ENCODE assay signal across 26 cellular contexts in genomic region chr11:64344721-64345120, GRCh38. TPM values are rescaled to one million over a fixed set of nuclear protein-coding genes. Genes with fewer than 3 reads are reported as not detected.
DNase-seq lines count a peak whose midpoint lies in the region; ATAC-seq, FAIRE-seq and TF ChIP-seq lines count a peak whose summit lies in the region.
"Had no signal": no experiment of that assay in that cellular context is flagged by ENCODE, and none has a peak within 500 bp of the region (broad histone marks: within the 10 kb centered on the region; RNA-seq: fewer than 3 reads in every experiment).

No MANE protein-coding gene starts in this region.

- H3K4ac ChIP-seq in neuronal stem cell (ENCODE audit: low read length): no peak overlapping the region

- peaks cover 16% of the 10 kb centered on the region for H3K79me2 ChIP-seq in GM12878 (ENCODE audit: control insufficient read depth, insufficient read depth, low read length)

- H3K9me3 ChIP-seq in GM12878 (replicated peaks; ENCODE audit: control insufficient read depth, insufficient read depth, low read length): no peaks in the 10 kb centered on the region
- no peaks in the 10 kb centered on the region for H3K9me3 ChIP-seq in neuronal stem cell (replicated peaks in 1 of 2; ENCODE audit: control insufficient read depth in 2 of 2, insufficient read depth in 1 of 2, low read depth in 1 of 2, low read length in 2 of 2)

- H2BK12ac ChIP-seq in neuronal stem cell (ENCODE audit: low read length): peak overlapping the region; percentile 84

- H3K4me1 ChIP-seq in GM12878 (ENCODE audit: control insufficient read depth, insufficient read depth, low read length) (peaks cover 16% of the 10 kb centered on the region), neuronal stem cell (ENCODE audit: control insufficient read depth in 2 of 2, insufficient read depth in 1 of 2, low read depth in 1 of 2, low read length in 2 of 2) (peaks cover 19 to 23% of the 10 kb centered on the region in 2 donors)

- H2BK120ac ChIP-seq in neuronal stem cell (ENCODE audit: low read depth, low read length): no peak overlapping the region

- peak overlapping the region; percentile 89 for H3K23ac ChIP-seq in neuronal stem cell (ENCODE audit: low read depth, low read length, poor library complexity)

- no peak overlapping the region for H3K27ac Mint-ChIP-seq in activated CD4-positive, alpha-beta T cell treated with anti-CD3 and anti-CD28 coated beads, Interleukin-2, amount 10 ng/mL, durations not matched to agents 24 days and 14 days
- no peak overlapping the region for H3K27ac Mint-ChIP-seq in activated CD4-positive, alpha-beta T cell treated with anti-CD3 and anti-CD28 coated beads for 36 hours
- H3K27ac Mint-ChIP-seq in natural killer cell: no peak overlapping the region
- H3K27ac Mint-ChIP-seq: B cell had no signal

- peak overlapping the region; percentile 86 for H2AK5ac ChIP-seq in neuronal stem cell (ENCODE audit: low read depth, low read length)

- WGBS in GM12878 (ENCODE audit: insufficient coverage, insufficient replicate concordance, low lambda C conversion rate, missing lambda C conversion rate): 99% methylated on average over 23 of the region's 24 CpGs
- WGBS in neuronal stem cell (ENCODE audit: extremely low coverage in 2 of 2, insufficient read length in 2 of 2, insufficient replicate concordance in 1 of 2), 2 donors: no CpG with 5 or more reads among the region's 24 CpGs

- H3K79me1 ChIP-seq in neuronal stem cell (ENCODE audit: low read depth, low read length): peaks cover 1% of the 10 kb centered on the region

- H2AFZ ChIP-seq in GM12878 (ENCODE audit: control insufficient read depth, low read depth, low read length) (no peak overlapping the region), neuronal stem cell (ENCODE audit: low read length) (no peak overlapping the region)
- H2AFZ ChIP-seq: PC-9 had no signal

- H3K27me3 ChIP-seq in GM12878 (replicated peaks in 1 of 2; ENCODE audit: control insufficient read depth in 2 of 2, insufficient read depth in 2 of 2, low read length in 1 of 2): no peaks in the 10 kb centered on the region
- H3K27me3 ChIP-seq in neuronal stem cell (ENCODE audit: control insufficient read depth in 3 of 3, insufficient read depth in 3 of 3, low read depth in 1 of 3, low read length in 3 of 3): peaks cover 0 to 28% (median 8%) of the 10 kb centered on the region in 3 experiments

- CTCF ChIA-PET in activated CD4-positive, alpha-beta T cell treated with anti-CD3 and anti-CD28 coated beads for 36 hours (lab: Charles Lee): interaction anchor here (1.8 kb wide), 1 partner anchor 12 kb away, joined by 6 read pairs; no protein-coding TSS in a partner anchor
- CTCF ChIA-PET in GM12878 (lab: Yijun Ruan, JAX): interaction anchor here (1.0 to 2.7 kb wide), 5 partner anchors 10 to 40 kb away, joined by 4 to 13 read pairs (median 4); partner anchors contain the start of genes ESRRA, PRDX5 and TRMT112

- H4K20me1 ChIP-seq in GM12878 (ENCODE audit: control insufficient read depth, insufficient read depth): no peaks in the 10 kb centered on the region; the same call in 1 of the 2 replicates

- H3K4me1 Mint-ChIP-seq in activated CD4-positive, alpha-beta T cell treated with anti-CD3 and anti-CD28 coated beads, Interleukin-2, amount 10 ng/mL, durations not matched to agents 24 days and 14 days: peaks cover 20% of the 10 kb centered on the region
- peaks cover 19% of the 10 kb centered on the region for H3K4me1 Mint-ChIP-seq in activated CD4-positive, alpha-beta T cell treated with anti-CD3 and anti-CD28 coated beads for 36 hours
- peaks cover 19 to 51% of the 10 kb centered on the region in 2 donors for H3K4me1 Mint-ChIP-seq in natural killer cell

- ATAC-seq in activated CD4-positive, alpha-beta T cell treated with anti-CD3 and anti-CD28 coated beads for 36 hours: no peak
- no peak for ATAC-seq in GM12878
- ATAC-seq in natural killer cell: no peak

- SMC1A ChIA-PET in GM12878 (lab: Charles Lee; ENCODE audit: uncharacterized antibody, unreplicated experiment): no interaction called here

- TF ChIP-seq CTCF in GM12878 (IDR thresholded peaks at IDR 0.05 in 2 of 3, conservative IDR thresholded peaks at IDR 0.05 in 1 of 3; ENCODE audit: control insufficient read depth in 2 of 3, extremely low read depth in 1 of 3, insufficient read depth in 1 of 3, low read depth in 3 of 3, low read length in 3 of 3): no peak
- TF ChIP-seq CTCF in natural killer cell (IDR thresholded peaks at IDR 0.05): no peak

- peak overlapping the region; percentile 30 for H4K91ac ChIP-seq in neuronal stem cell (ENCODE audit: low read depth, low read length, poor library complexity)

- H3K27ac ChIP-seq in GM12878 (ENCODE audit: control insufficient read depth, insufficient read depth) (no peak overlapping the region), neuronal stem cell (replicated peaks; ENCODE audit: low read length) (no peak overlapping the region)
- H3K27ac ChIP-seq: 22Rv1, PC-9 had no signal

- H3K9me3 Mint-ChIP-seq in activated CD4-positive, alpha-beta T cell treated with anti-CD3 and anti-CD28 coated beads, Interleukin-2, amount 10 ng/mL, durations not matched to agents 24 days and 14 days: no peaks in the 10 kb centered on the region
- H3K9me3 Mint-ChIP-seq in activated CD4-positive, alpha-beta T cell treated with anti-CD3 and anti-CD28 coated beads for 36 hours (ENCODE audit: low read depth): no peaks in the 10 kb centered on the region
- no peaks in the 10 kb centered on the region for H3K9me3 Mint-ChIP-seq in natural killer cell

- peaks cover 8 to 13% of the 10 kb centered on the region in 2 experiments; a peak in 3 of 4 replicates for H3K36me3 ChIP-seq in GM12878 (ENCODE audit: control insufficient read depth in 2 of 2, insufficient read depth in 2 of 2, low read length in 1 of 2)
- H3K36me3 ChIP-seq in neuronal stem cell (replicated peaks in 1 of 2; ENCODE audit: control insufficient read depth in 2 of 2, insufficient read depth in 2 of 2, low read length in 2 of 2): no peaks in the 10 kb centered on the region

- peak overlapping the region; percentile 91 for H2BK15ac ChIP-seq in neuronal stem cell (ENCODE audit: low read length)

- H4K8ac ChIP-seq in neuronal stem cell (ENCODE audit: low read depth, low read length): peak overlapping the region; percentile 43

- no peak for FAIRE-seq in GM12878 (lab: Jason Lieb, UNC)
- FAIRE-seq: GM18507, H54, HTR-8/SVneo had no signal

- H3K27me3 Mint-ChIP-seq in activated CD4-positive, alpha-beta T cell treated with anti-CD3 and anti-CD28 coated beads, Interleukin-2, amount 10 ng/mL, durations not matched to agents 24 days and 14 days: no peaks in the 10 kb centered on the region
- no peaks in the 10 kb centered on the region for H3K27me3 Mint-ChIP-seq in activated CD4-positive, alpha-beta T cell treated with anti-CD3 and anti-CD28 coated beads for 36 hours
- H3K27me3 Mint-ChIP-seq in natural killer cell (ENCODE audit: low read depth in 2 of 2): no peaks in the 10 kb centered on the region
- H3K27me3 Mint-ChIP-seq: B cell had no signal

- in situ Hi-C loops in GM12878 (cut with MboI): no loop called here

- RAD21 ChIA-PET in GM12878 (lab: Charles Lee; ENCODE audit: unreplicated experiment): no interaction called here

- TF ChIP-seq EP300 in GM12878 (IDR thresholded peaks at IDR 0.05; ENCODE audit: borderline replicate concordance in 1 of 2, control insufficient read depth in 1 of 2, low read depth in 2 of 2, low read length in 2 of 2): no peak

- intact Hi-C loops in activated CD4-positive, alpha-beta T cell treated with anti-CD3 and anti-CD28 coated beads, Interleukin-2, amount 10 ng/mL, durations not matched to agents 24 days and 14 days (cut with micrococcal nuclease): no loop called here
- intact Hi-C loops in activated CD4-positive, alpha-beta T cell treated with anti-CD3 and anti-CD28 coated beads for 36 hours (cut with DNase I, micrococcal nuclease): loop anchor here (5.0 to 10.0 kb wide), 2 partner anchors 37 to 770 kb away; partner anchors contain the start of genes ESRRA (in 1 of the 2), TM7SF2 (in 1 of the 2) and ZNHIT2 (in 1 of the 2)
- intact Hi-C loops in GM12878 (cut with micrococcal nuclease; ENCODE audit: unreplicated experiment) (no loop called here), natural killer cell (cut with micrococcal nuclease) (loop anchor here (5.0 kb wide), 2 partner anchors 37 to 137 kb away; partner anchors contain the start of genes ESRRA and FERMT3)

- H3K14ac ChIP-seq in neuronal stem cell (ENCODE audit: low read length): peak overlapping the region; percentile 56

- BruUV-seq in GM12878 (replicated peaks; lab: Mats Ljungman, UMichigan): TSS peak; percentile 78

- H3K4me2 ChIP-seq in GM12878 (ENCODE audit: control insufficient read depth, insufficient read depth) (no peak overlapping the region), neuronal stem cell (ENCODE audit: insufficient read depth, low read length, poor library complexity, severe bottlenecking) (no peak overlapping the region)
- H3K4me2 ChIP-seq: PC-9 had no signal

- H3K18ac ChIP-seq in neuronal stem cell (ENCODE audit: low read length): peak overlapping the region; percentile 57

- TF ChIP-seq POLR2A in GM12878 (IDR thresholded peaks at IDR 0.05; ENCODE audit: low read depth, low read length): no peak

- TF ChIP-seq RAD21 in GM12878 (IDR thresholded peaks at IDR 0.05; ENCODE audit: insufficient read depth, low read depth, low read length): no peak

- H3K36me3 Mint-ChIP-seq in activated CD4-positive, alpha-beta T cell treated with anti-CD3 and anti-CD28 coated beads, Interleukin-2, amount 10 ng/mL, durations not matched to agents 24 days and 14 days (ENCODE audit: low read depth): peaks cover 39% of the 10 kb centered on the region
- H3K36me3 Mint-ChIP-seq in activated CD4-positive, alpha-beta T cell treated with anti-CD3 and anti-CD28 coated beads for 36 hours (ENCODE audit: low read depth): peaks cover 28% of the 10 kb centered on the region
- no peaks in the 10 kb centered on the region for H3K36me3 Mint-ChIP-seq in natural killer cell

- no peak overlapping the region for H3K4me3 Mint-ChIP-seq in activated CD4-positive, alpha-beta T cell treated with anti-CD3 and anti-CD28 coated beads, Interleukin-2, amount 10 ng/mL, durations not matched to agents 24 days and 14 days
- no peak overlapping the region for H3K4me3 Mint-ChIP-seq in activated CD4-positive, alpha-beta T cell treated with anti-CD3 and anti-CD28 coated beads for 36 hours
- H3K4me3 Mint-ChIP-seq in natural killer cell: no peak overlapping the region
- H3K4me3 Mint-ChIP-seq: B cell had no signal

- H2BK5ac ChIP-seq in neuronal stem cell (ENCODE audit: low read length): peak overlapping the region; percentile 22

- peak; percentile 55 for DNase-seq in activated CD4-positive, alpha-beta T cell treated with anti-CD3 and anti-CD28 coated beads, Interleukin-2, amount 10 ng/mL, durations not matched to agents 24 days and 14 days
- DNase-seq in activated CD4-positive, alpha-beta T cell treated with anti-CD3 and anti-CD28 coated beads for 36 hours: no peak
- DNase-seq in GM12878 (ENCODE audit: low read depth, low spot score): no peak
- DNase-seq in neuronal stem cell (ENCODE audit: low spot score): no peak
- no peak for DNase-seq in kidney tubule cell (ENCODE audit: low spot score)
- DNase-seq in stimulated activated CD4-positive, alpha-beta T cell treated with anti-CD3 and anti-CD28 coated beads, Interleukin-4, amount 100 ng/mL, for 24 hours: no peak
- no peak for DNase-seq in natural killer cell
- DNase-seq: DMS153; DND-41; KBM-7; MV-4-11; NCI-H1105 treated with DMSO at 0.1 percent for 48 hours; NCI-H146; NCI-H1930; NCI-H446 treated with DMSO at 0.1 percent for 48 hours; NCI-H526; NCI-H82; NK-92 treated with Interleukin-12 subunit alpha and Interleukin-12 subunit beta, amount 100 ng/mL, for 24 hours; PC-9; RPMI8226; SHP77 treated with DMSO at 0.1 percent for 48 hours had no signal

- H3K9ac ChIP-seq in GM12878 (ENCODE audit: control insufficient read depth, insufficient read depth, low read length) (no peak overlapping the region), neuronal stem cell (ENCODE audit: low read depth, low read length, poor library complexity) (no peak overlapping the region)

- H3K4me3 ChIP-seq in GM12878: no peak overlapping the region
- H3K4me3 ChIP-seq in neuronal stem cell (ENCODE audit: low read length in 2 of 2): no peak overlapping the region
- H3K4me3 ChIP-seq: PC-9 had no signal

- POLR2A ChIA-PET in activated CD4-positive, alpha-beta T cell treated with anti-CD3 and anti-CD28 coated beads for 36 hours (lab: Charles Lee): no interaction called here
- POLR2A ChIA-PET in GM12878 (lab: Charles Lee): interaction anchor here (0.9 kb wide), 1 partner anchor 10 kb away, joined by 3 read pairs; no protein-coding TSS in a partner anchor

RNA-seq across cellular contexts. Expression of gene CCDC88B, which starts 4.7 kb away (rescaled TPM):
- total RNA-seq in activated CD4-positive, alpha-beta T cell treated with anti-CD3 and anti-CD28 coated beads, Interleukin-2, amount 10 ng/mL, durations not matched to agents 24 days and 14 days: 116 and 119 TPM in 2 replicates
- 10 to 100 TPM; 58.4 to 71.3 TPM for total RNA-seq in activated CD4-positive, alpha-beta T cell treated with anti-CD3 and anti-CD28 coated beads for 36 hours
- total RNA-seq in GM12878 (2013; cell fraction: nucleolus; rRNA removed): 51.8 and 63.6 TPM in 2 replicates
- 38.7 and 41.6 TPM in 2 replicates for total RNA-seq in GM12878 (2014; rRNA removed)
- total RNA-seq in GM12878 (2014; rRNA removed; fragmentation: Illumina TruSeq; extraction: Trizol): 18.9 and 21.8 TPM in 2 replicates
- 55.5 and 66.0 TPM in 2 replicates for total RNA-seq in GM12878 (2021)
- polyA plus RNA-seq in GM12878 (2011; ENCODE audit: low read depth): 32.3 TPM
- 8.7 and 18.2 TPM in 2 replicates for polyA plus RNA-seq in GM12878 (2011; rRNA removed)
- polyA plus RNA-seq in GM12878 (2011; cell fraction: cytosol; rRNA removed): 19.2 and 34.6 TPM in 2 replicates
- polyA plus RNA-seq in GM12878 (2011; cell fraction: nucleus; rRNA removed): 125 and 191 TPM in 2 replicates
- polyA plus RNA-seq in GM12878 (2012): 63.0 and 81.8 TPM in 2 replicates
- polyA plus RNA-seq in GM12878 (2014; fragmentation: Illumina TruSeq; extraction: Trizol): 5.0 and 13.8 TPM in 2 replicates
- polyA plus RNA-seq in GM12878 (2014; fragmentation: Nextera tagmentation; extraction: Ambion mirVana): 1 to 10 TPM in 1 of 2 experiments, under 1 TPM in 1; 0.24 to 2.8 TPM
- 55.2 and 66.0 TPM in 2 replicates for polyA plus RNA-seq in GM12878 (2014; rRNA removed)
- 10 to 100 TPM; 13.6 to 20.2 TPM for polyA plus RNA-seq in GM12878 (2016; fragmentation: Nextera tagmentation; extraction: Ambion mirVana)
- polyA minus RNA-seq in GM12878 (2011; rRNA and poly(A)+ RNA removed): 3.9 and 13.7 TPM in 2 replicates
- polyA minus RNA-seq in GM12878 (2011; cell fraction: cytosol; rRNA and poly(A)+ RNA removed): 16.8 and 19.4 TPM in 2 replicates
- 10.4 and 19.1 TPM in 2 replicates for polyA minus RNA-seq in GM12878 (2011; cell fraction: nucleus; rRNA and poly(A)+ RNA removed)
- polyA plus RNA-seq in neuronal stem cell (2013, experiment 1 of 2): 4.0 TPM
- polyA plus RNA-seq in neuronal stem cell (2013, experiment 2 of 2): 4.5 TPM
- 100 to 1,000 TPM; 262 to 276 (median 272) TPM for total RNA-seq in natural killer cell

RNA-seq across cellular contexts. Expression of gene RPS6KA4, which starts 14.2 kb away (rescaled TPM):
- 46.3 and 48.6 TPM in 2 replicates for total RNA-seq in activated CD4-positive, alpha-beta T cell treated with anti-CD3 and anti-CD28 coated beads, Interleukin-2, amount 10 ng/mL, durations not matched to agents 24 days and 14 days
- 10 to 100 TPM; 22.0 to 30.2 TPM for total RNA-seq in activated CD4-positive, alpha-beta T cell treated with anti-CD3 and anti-CD28 coated beads for 36 hours
- 35.4 and 44.3 TPM in 2 replicates for total RNA-seq in GM12878 (2013; cell fraction: nucleolus; rRNA removed)
- total RNA-seq in GM12878 (2014; rRNA removed): 25.3 and 27.4 TPM in 2 replicates
- 11.1 and 11.3 TPM in 2 replicates for total RNA-seq in GM12878 (2014; rRNA removed; fragmentation: Illumina TruSeq; extraction: Trizol)
- total RNA-seq in GM12878 (2021): 25.7 and 32.6 TPM in 2 replicates
- polyA plus RNA-seq in GM12878 (2011; ENCODE audit: low read depth): 9.7 TPM
- polyA plus RNA-seq in GM12878 (2011; rRNA removed): 10.1 and 20.4 TPM in 2 replicates
- polyA plus RNA-seq in GM12878 (2011; cell fraction: cytosol; rRNA removed): 25.4 and 38.2 TPM in 2 replicates
- polyA plus RNA-seq in GM12878 (2011; cell fraction: nucleus; rRNA removed): 58.5 and 77.3 TPM in 2 replicates
- polyA plus RNA-seq in GM12878 (2012): 11.2 and 13.9 TPM in 2 replicates
- polyA plus RNA-seq in GM12878 (2014; fragmentation: Illumina TruSeq; extraction: Trizol): 3.4 and 7.4 TPM in 2 replicates
- polyA plus RNA-seq in GM12878 (2014; fragmentation: Nextera tagmentation; extraction: Ambion mirVana): under 1 TPM; 0.34 to 0.73 TPM
- 24.5 and 27.2 TPM in 2 replicates for polyA plus RNA-seq in GM12878 (2014; rRNA removed)
- polyA plus RNA-seq in GM12878 (2016; fragmentation: Nextera tagmentation; extraction: Ambion mirVana): 10 to 100 TPM; 10.4 to 11.3 TPM
- polyA minus RNA-seq in GM12878 (2011; rRNA and poly(A)+ RNA removed): 20.4 and 40.7 TPM in 2 replicates
- polyA minus RNA-seq in GM12878 (2011; cell fraction: cytosol; rRNA and poly(A)+ RNA removed): 20.2 and 21.6 TPM in 2 replicates
- polyA minus RNA-seq in GM12878 (2011; cell fraction: nucleus; rRNA and poly(A)+ RNA removed): 22.6 and 37.3 TPM in 2 replicates
- 5.7 TPM for polyA plus RNA-seq in neuronal stem cell (2013, experiment 1 of 2)
- polyA plus RNA-seq in neuronal stem cell (2013, experiment 2 of 2): 5.0 TPM
- 10 to 100 TPM; 27.6 to 36.0 (median 34.4) TPM for total RNA-seq in natural killer cell

RNA-seq across cellular contexts. Expression of gene PRDX5, which starts 26.8 kb away (rescaled TPM):
- 98.0 and 104 TPM in 2 replicates for total RNA-seq in activated CD4-positive, alpha-beta T cell treated with anti-CD3 and anti-CD28 coated beads, Interleukin-2, amount 10 ng/mL, durations not matched to agents 24 days and 14 days
- 100 to 1,000 TPM; 110 to 142 TPM for total RNA-seq in activated CD4-positive, alpha-beta T cell treated with anti-CD3 and anti-CD28 coated beads for 36 hours
- 10.4 and 10.9 TPM in 2 replicates for total RNA-seq in GM12878 (2013; cell fraction: nucleolus; rRNA removed)
- total RNA-seq in GM12878 (2014; rRNA removed) (238 and 248 TPM in 2 replicates), GM12878 (2014; rRNA removed; fragmentation: Illumina TruSeq; extraction: Trizol) (198 and 206 TPM in 2 replicates), GM12878 (2021) (202 and 214 TPM in 2 replicates), natural killer cell (100 to 1,000 TPM in 1 of 3 donors, 10 to 100 TPM in 2; 85.9 to 104 (median 88.8) TPM)
- 146 TPM for polyA plus RNA-seq in GM12878 (2011; ENCODE audit: low read depth)
- polyA plus RNA-seq in GM12878 (2011; rRNA removed) (265 and 406 TPM in 2 replicates), GM12878 (2014; fragmentation: Illumina TruSeq; extraction: Trizol) (110 and 241 TPM in 2 replicates), GM12878 (2014; fragmentation: Nextera tagmentation; extraction: Ambion mirVana) (100 to 1,000 TPM in 1 of 2 experiments, 10 to 100 TPM in 1; 95.7 to 203 TPM), GM12878 (2014; rRNA removed) (341 and 351 TPM in 2 replicates), GM12878 (2016; fragmentation: Nextera tagmentation; extraction: Ambion mirVana) (100 to 1,000 TPM; 324 to 357 TPM)
- 562 and 645 TPM in 2 replicates for polyA plus RNA-seq in GM12878 (2011; cell fraction: cytosol; rRNA removed)
- 193 and 238 TPM in 2 replicates for polyA plus RNA-seq in GM12878 (2011; cell fraction: nucleus; rRNA removed)
- 242 and 335 TPM in 2 replicates for polyA plus RNA-seq in GM12878 (2012)
- 97.0 and 167 TPM in 2 replicates for polyA minus RNA-seq in GM12878 (2011; rRNA and poly(A)+ RNA removed)
- polyA minus RNA-seq in GM12878 (2011; cell fraction: cytosol; rRNA and poly(A)+ RNA removed): 55.5 and 58.4 TPM in 2 replicates
- 13.3 and 26.9 TPM in 2 replicates for polyA minus RNA-seq in GM12878 (2011; cell fraction: nucleus; rRNA and poly(A)+ RNA removed)
- polyA plus RNA-seq in neuronal stem cell (2013, experiment 1 of 2): 142 TPM
- polyA plus RNA-seq in neuronal stem cell (2013, experiment 2 of 2): 136 TPM

RNA-seq across cellular contexts. Expression of gene TRMT112, which starts 27.4 kb away (rescaled TPM):
- 319 and 320 TPM in 2 replicates for total RNA-seq in activated CD4-positive, alpha-beta T cell treated with anti-CD3 and anti-CD28 coated beads, Interleukin-2, amount 10 ng/mL, durations not matched to agents 24 days and 14 days
- 100 to 1,000 TPM; 185 to 243 TPM for total RNA-seq in activated CD4-positive, alpha-beta T cell treated with anti-CD3 and anti-CD28 coated beads for 36 hours
- 21.2 and 22.0 TPM in 2 replicates for total RNA-seq in GM12878 (2013; cell fraction: nucleolus; rRNA removed)
- total RNA-seq in GM12878 (2014; rRNA removed): 252 and 288 TPM in 2 replicates
- total RNA-seq in GM12878 (2014; rRNA removed; fragmentation: Illumina TruSeq; extraction: Trizol): 212 and 217 TPM in 2 replicates
- 210 and 220 TPM in 2 replicates for total RNA-seq in GM12878 (2021)
- polyA plus RNA-seq in GM12878 (2011; ENCODE audit: low read depth): 376 TPM
- polyA plus RNA-seq in GM12878 (2011; rRNA removed): 300 and 394 TPM in 2 replicates
- 444 and 476 TPM in 2 replicates for polyA plus RNA-seq in GM12878 (2011; cell fraction: cytosol; rRNA removed)
- polyA plus RNA-seq in GM12878 (2011; cell fraction: nucleus; rRNA removed): 172 and 214 TPM in 2 replicates
- 296 and 388 TPM in 2 replicates for polyA plus RNA-seq in GM12878 (2012)
- polyA plus RNA-seq in GM12878 (2014; fragmentation: Illumina TruSeq; extraction: Trizol): 96.2 and 220 TPM in 2 replicates
- polyA plus RNA-seq in GM12878 (2014; fragmentation: Nextera tagmentation; extraction: Ambion mirVana): 100 to 1,000 TPM; 322 to 331 TPM
- 294 and 320 TPM in 2 replicates for polyA plus RNA-seq in GM12878 (2014; rRNA removed)
- 100 to 1,000 TPM; 411 to 455 TPM for polyA plus RNA-seq in GM12878 (2016; fragmentation: Nextera tagmentation; extraction: Ambion mirVana)
- polyA minus RNA-seq in GM12878 (2011; rRNA and poly(A)+ RNA removed): 54.2 and 99.4 TPM in 2 replicates
- polyA minus RNA-seq in GM12878 (2011; cell fraction: cytosol; rRNA and poly(A)+ RNA removed): 89.2 and 95.6 TPM in 2 replicates
- polyA minus RNA-seq in GM12878 (2011; cell fraction: nucleus; rRNA and poly(A)+ RNA removed): 32.3 and 46.0 TPM in 2 replicates
- polyA plus RNA-seq in neuronal stem cell (2013, experiment 1 of 2): 529 TPM
- polyA plus RNA-seq in neuronal stem cell (2013, experiment 2 of 2): 505 TPM
- 100 to 1,000 TPM in 2 of 3 donors, 10 to 100 TPM in 1; 98.4 to 106 (median 105) TPM for total RNA-seq in natural killer cell

RNA-seq across cellular contexts. Expression of gene ESRRA, which starts 39.4 kb away (rescaled TPM):
- total RNA-seq in activated CD4-positive, alpha-beta T cell treated with anti-CD3 and anti-CD28 coated beads, Interleukin-2, amount 10 ng/mL, durations not matched to agents 24 days and 14 days: 59.6 and 60.6 TPM in 2 replicates
- total RNA-seq in activated CD4-positive, alpha-beta T cell treated with anti-CD3 and anti-CD28 coated beads for 36 hours: 10 to 100 TPM; 19.0 to 29.6 TPM
- 18.8 and 21.2 TPM in 2 replicates for total RNA-seq in GM12878 (2013; cell fraction: nucleolus; rRNA removed)
- 34.9 and 40.7 TPM in 2 replicates for total RNA-seq in GM12878 (2014; rRNA removed)
- total RNA-seq in GM12878 (2014; rRNA removed; fragmentation: Illumina TruSeq; extraction: Trizol): 12.3 and 12.7 TPM in 2 replicates
- 41.7 and 48.9 TPM in 2 replicates for total RNA-seq in GM12878 (2021)
- 3.8 TPM for polyA plus RNA-seq in GM12878 (2011; ENCODE audit: low read depth)
- 6.4 and 10.9 TPM in 2 replicates for polyA plus RNA-seq in GM12878 (2011; rRNA removed)
- polyA plus RNA-seq in GM12878 (2011; cell fraction: cytosol; rRNA removed): 16.8 and 24.8 TPM in 2 replicates
- 24.4 and 36.6 TPM in 2 replicates for polyA plus RNA-seq in GM12878 (2011; cell fraction: nucleus; rRNA removed)
- polyA plus RNA-seq in GM12878 (2012): 10.7 and 14.9 TPM in 2 replicates
- polyA plus RNA-seq in GM12878 (2014; fragmentation: Illumina TruSeq; extraction: Trizol): 1.5 and 7.0 TPM in 2 replicates
- under 1 TPM; 0.32 to 0.55 TPM for polyA plus RNA-seq in GM12878 (2014; fragmentation: Nextera tagmentation; extraction: Ambion mirVana)
- 32.7 and 45.0 TPM in 2 replicates for polyA plus RNA-seq in GM12878 (2014; rRNA removed)
- 10 to 100 TPM; 12.4 to 23.3 TPM for polyA plus RNA-seq in GM12878 (2016; fragmentation: Nextera tagmentation; extraction: Ambion mirVana)
- 7.6 and 17.4 TPM in 2 replicates for polyA minus RNA-seq in GM12878 (2011; rRNA and poly(A)+ RNA removed)
- polyA minus RNA-seq in GM12878 (2011; cell fraction: cytosol; rRNA and poly(A)+ RNA removed): 8.6 and 10.6 TPM in 2 replicates
- polyA minus RNA-seq in GM12878 (2011; cell fraction: nucleus; rRNA and poly(A)+ RNA removed): 7.3 and 17.8 TPM in 2 replicates
- 5.3 TPM for polyA plus RNA-seq in neuronal stem cell (2013, experiment 1 of 2)
- polyA plus RNA-seq in neuronal stem cell (2013, experiment 2 of 2): 5.6 TPM
- 10 to 100 TPM; 47.1 to 51.3 (median 50.0) TPM for total RNA-seq in natural killer cell

Comparison
In these comparisons a context has a peak if more than half of its experiments do, and no peak if none do; other contexts are left out.
1. intact Hi-C loops: an anchor here in activated CD4-positive, alpha-beta T cell treated with anti-CD3 and anti-CD28 coated beads for 36 hours (5.0 to 10.0 kb wide) and natural killer cell (5.0 kb wide); none called in activated CD4-positive, alpha-beta T cell treated with anti-CD3 and anti-CD28 coated beads, Interleukin-2, amount 10 ng/mL, durations not matched to agents 24 days and 14 days and GM12878.